9 cellular contexts compared by ENCODE assay signal in the genomic region with DNA sequence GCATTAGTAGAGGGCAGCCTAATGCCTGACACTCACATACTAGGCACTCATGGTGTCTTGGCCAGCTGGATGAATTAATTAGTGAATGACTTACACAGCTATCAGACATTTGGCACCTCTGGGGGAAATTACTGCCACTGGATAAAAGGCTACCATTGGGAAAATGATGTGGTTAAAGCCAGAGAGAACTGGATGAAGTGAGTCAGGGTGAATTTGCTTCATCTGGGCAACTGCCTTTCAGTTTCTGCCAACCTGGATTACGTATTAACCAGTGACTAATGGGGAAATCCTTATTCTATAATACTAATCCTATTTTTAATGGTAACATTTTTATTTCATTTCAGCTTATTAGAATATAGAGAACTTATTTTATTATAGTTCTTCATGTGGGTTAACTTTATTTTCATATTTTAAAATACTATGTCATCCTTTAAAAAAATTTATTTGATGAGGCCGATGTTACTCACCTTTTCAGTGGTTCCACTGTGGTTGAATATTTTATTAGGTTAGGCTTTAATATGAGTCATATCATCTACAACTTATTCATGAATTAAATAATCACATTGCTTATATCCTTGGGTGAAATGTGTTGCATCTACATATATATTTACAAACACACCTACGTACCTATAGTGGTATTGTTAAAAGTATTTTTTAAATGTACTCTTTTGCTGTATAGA.
DNase-seq lines count a peak whose midpoint lies in the region; ATAC-seq and TF ChIP-seq lines count a peak whose summit lies in the region.
"Had no signal": no experiment of that assay in that cellular context is flagged by ENCODE, and none has a peak within 500 bp of the region (broad histone marks: within the 10 kb centered on the region; RNA-seq: fewer than 3 reads in every experiment).

No MANE protein-coding gene starts in this region.

- H3K27me3 ChIP-seq in muscle layer of duodenum (ENCODE audit: low read depth, low read length) (no peaks in the 10 kb centered on the region), testis (no peaks in the 10 kb centered on the region)
- H3K27me3 ChIP-seq: upper lobe of left lung had no signal

- no peak overlapping the region for H3K4me3 Mint-ChIP-seq in activated naive CD8-positive, alpha-beta T cell treated with anti-CD3 and anti-CD28 coated beads for 36 hours

- H3K36me3 ChIP-seq in muscle layer of duodenum (ENCODE audit: control insufficient read depth in 1 of 2, insufficient read depth in 2 of 2, low read length in 2 of 2), result no peaks in the 10 kb centered on the region
- no peaks in the 10 kb centered on the region for H3K36me3 ChIP-seq in testis (ENCODE audit: low read depth, missing control alignments)
- H3K36me3 ChIP-seq: upper lobe of left lung had no signal

- peak overlapping the region; percentile 28 for H3K27ac ChIP-seq in muscle layer of duodenum (ENCODE audit: low read length)
- H3K27ac ChIP-seq in testis, result no peak overlapping the region
- H3K27ac ChIP-seq: upper lobe of left lung had no signal

- peak; percentile 76 for ATAC-seq in GM18508 (IDR thresholded peaks at IDR 0.05; ENCODE audit: insufficient read depth, unreplicated experiment)
- ATAC-seq in HG02678 (IDR thresholded peaks at IDR 0.05; ENCODE audit: unreplicated experiment), result peak; percentile 65

- TF ChIP-seq POLR2A in testis (IDR thresholded peaks at IDR 0.05), result no peak

- no peaks in the 10 kb centered on the region for H3K9me3 Mint-ChIP-seq in activated naive CD8-positive, alpha-beta T cell treated with anti-CD3 and anti-CD28 coated beads for 36 hours

- no peaks in the 10 kb centered on the region for H3K36me3 Mint-ChIP-seq in activated naive CD8-positive, alpha-beta T cell treated with anti-CD3 and anti-CD28 coated beads for 36 hours

- peaks cover 24% of the 10 kb centered on the region for H3K27me3 Mint-ChIP-seq in activated naive CD8-positive, alpha-beta T cell treated with anti-CD3 and anti-CD28 coated beads for 36 hours

- WGBS in testis, 2 donors, result 90 to 92% methylated on average over 3 of the region's 3 CpGs

- H3K4me1 Mint-ChIP-seq in activated naive CD8-positive, alpha-beta T cell treated with anti-CD3 and anti-CD28 coated beads for 36 hours, result peaks cover 17% of the 10 kb centered on the region

- DNase-seq in activated naive CD8-positive, alpha-beta T cell treated with anti-CD3 and anti-CD28 coated beads for 36 hours, result peak; percentile 14
- DNase-seq in testis (no peak), SHP77 (lab: John Stamatoyannopoulos, UW) (no peak), NCI-H1694 treated with DMSO at 0.1 percent for 48 hours (lab: John Stamatoyannopoulos, UW) (no peak)
- no peak for DNase-seq in stimulated activated CD4-positive, alpha-beta T cell treated with anti-CD3 and anti-CD28 coated beads, Interleukin-4, amount 100 ng/mL, for 4 hours
- DNase-seq: upper lobe of left lung had no signal

- no peaks in the 10 kb centered on the region for H3K9me3 ChIP-seq in muscle layer of duodenum (ENCODE audit: control insufficient read depth in 1 of 2, low read length in 2 of 2)
- no peaks in the 10 kb centered on the region for H3K9me3 ChIP-seq in testis

- TF ChIP-seq CTCF in testis (IDR thresholded peaks at IDR 0.05), result no peak

- no peak overlapping the region for H3K27ac Mint-ChIP-seq in activated naive CD8-positive, alpha-beta T cell treated with anti-CD3 and anti-CD28 coated beads for 36 hours

- H3K4me1 ChIP-seq in muscle layer of duodenum (ENCODE audit: control insufficient read depth in 1 of 2, insufficient read depth in 2 of 2, low read length in 2 of 2) (peaks cover 0 to 4% of the 10 kb centered on the region in 2 donors), testis (no peaks in the 10 kb centered on the region)

- no peak overlapping the region for H3K4me3 ChIP-seq in muscle layer of duodenum (ENCODE audit: low read depth in 1 of 2, low read length in 2 of 2)
- H3K4me3 ChIP-seq in testis, result no peak overlapping the region
- H3K4me3 ChIP-seq: upper lobe of left lung had no signal

- intact Hi-C loops in testis (cut with DNase I; ENCODE audit: low total_unique reads), result no loop called here
